14 cellular contexts compared by ENCODE assay signal in genomic region chr2:145874466-145874865, GRCh38.
DNase-seq lines count a peak whose midpoint lies in the region; ATAC-seq and TF ChIP-seq lines count a peak whose summit lies in the region.
"Had no signal": no experiment of that assay in that cellular context is flagged by ENCODE, and none has a peak within 500 bp of the region (broad histone marks: within the 10 kb centered on the region; RNA-seq: fewer than 3 reads in every experiment).

No MANE protein-coding gene starts in this region.

- H3K4me3 ChIP-seq in brain microvascular endothelial cell (ENCODE audit: low read depth, low read length) = no peak overlapping the region

- H3K36me3 ChIP-seq in brain microvascular endothelial cell (replicated peaks) = no peaks in the 10 kb centered on the region

- no peaks in the 10 kb centered on the region for H3K27me3 ChIP-seq in brain microvascular endothelial cell (replicated peaks)

- DNase-seq in AG08395 (ENCODE audit: low spot score) = peak; percentile 45
- peak; percentile 21 for DNase-seq in HT1080 (ENCODE audit: low read depth)
- peak; percentile 76 for DNase-seq in brain microvascular endothelial cell
- peak; percentile 23 for DNase-seq in kidney glomerular epithelial cell (lab: John Stamatoyannopoulos, UW)
- DNase-seq in activated CD4-positive, alpha-beta T cell treated with anti-CD3 and anti-CD28 coated beads for 4 hours = no peak
- DNase-seq in SIG-M5 (lab: John Stamatoyannopoulos, UW) = no peak
- DNase-seq: activated CD4-positive, CD25-positive, alpha-beta regulatory T cell; activated T-cell treated with anti-CD3 and anti-CD28 coated beads, Interleukin-2, amount 50 U/mL, for 24 hours; erythroblast; islet precursor cell; NCI-H524; stimulated activated CD4-positive, alpha-beta T cell treated with anti-CD3 and anti-CD28 coated beads, Interleukin-15, amount 100 ng/mL, for 24 hours had no signal

- no peak overlapping the region for H3K27ac ChIP-seq in brain microvascular endothelial cell

- no peak for ATAC-seq in HG03460 (IDR thresholded peaks at IDR 0.05; ENCODE audit: unreplicated experiment)
- no peak for ATAC-seq in HG02588 (IDR thresholded peaks at IDR 0.05; ENCODE audit: unreplicated experiment)

- in situ Hi-C loops in brain microvascular endothelial cell (cut with HindIII; ENCODE audit: low pct_ligation_motif_present, low sequenced_read_pairs) = no loop called here

- no peak for TF ChIP-seq CTCF in brain microvascular endothelial cell (IDR thresholded peaks at IDR 0.05; ENCODE audit: low read depth, low read length, missing control alignments)

Comparison
In these comparisons a context has a peak if more than half of its experiments do, and no peak if none do; other contexts are left out.
1. DNase-seq: peak in AG08395 (single experiment), HT1080 (single experiment), brain microvascular endothelial cell (single experiment) and kidney glomerular epithelial cell (single experiment); none in activated CD4-positive, alpha-beta T cell treated with anti-CD3 and anti-CD28 coated beads for 4 hours (0 of 2) and SIG-M5 (single experiment).